ENCODE assay signal across 13 cellular contexts in the genomic region with DNA sequence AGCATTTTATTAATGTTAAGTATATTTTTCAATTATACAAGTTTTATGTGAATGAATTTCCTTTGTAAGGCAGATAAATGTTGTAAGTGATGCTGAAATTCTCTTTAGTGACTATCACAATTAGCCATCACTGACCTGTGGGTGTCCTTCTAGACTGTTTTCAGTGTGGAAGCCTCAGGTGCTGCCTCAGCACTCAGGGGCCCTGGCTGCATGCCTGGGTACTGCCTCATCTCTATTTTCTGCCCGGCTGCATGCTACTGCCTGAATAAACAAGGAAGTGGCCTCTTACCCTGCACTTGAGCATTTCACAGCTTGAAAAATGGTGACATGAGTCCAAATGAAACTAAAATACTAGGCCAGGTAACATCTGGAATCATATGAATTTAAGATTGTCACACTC.
DNase-seq lines count a peak whose midpoint lies in the region; ATAC-seq and TF ChIP-seq lines count a peak whose summit lies in the region.
"Had no signal": no experiment of that assay in that cellular context is flagged by ENCODE, and none has a peak within 500 bp of the region (broad histone marks: within the 10 kb centered on the region; RNA-seq: fewer than 3 reads in every experiment).

No MANE protein-coding gene starts in this region.

- no peak overlapping the region for H3K27ac Mint-ChIP-seq in GM23338
- H3K27ac Mint-ChIP-seq in endodermal cell: no peak overlapping the region
- H3K27ac Mint-ChIP-seq: activated CD8-positive, alpha-beta T cell treated with anti-CD3 and anti-CD28 coated beads for 36 hours had no signal

- H2AFZ ChIP-seq in GM23338: no peak overlapping the region

- H4K20me1 ChIP-seq in GM23338 (replicated peaks; ENCODE audit: insufficient read depth): no peaks in the 10 kb centered on the region

- no peak for DNase-seq in GM23338 (ENCODE audit: low spot score)
- peak; percentile 68 for DNase-seq in NCI-H2107 treated with DMSO at 0.1 percent for 48 hours (lab: John Stamatoyannopoulos, UW; ENCODE audit: unreplicated experiment)
- DNase-seq in endodermal cell: peak; percentile 80
- DNase-seq in mucosa of gallbladder (ENCODE audit: low spot score): peak; percentile 46
- no peak for DNase-seq in GM03348 (ENCODE audit: low spot score)
- DNase-seq in SKM-1 (lab: John Stamatoyannopoulos, UW; ENCODE audit: unreplicated experiment): no peak
- no peak for DNase-seq in activated CD4-positive, CD25-positive, alpha-beta regulatory T cell treated with anti-CD3 and anti-CD28 coated beads, Interleukin-2, amount 50 U/mL, for 72 hours
- DNase-seq: activated CD8-positive, alpha-beta T cell treated with anti-CD3 and anti-CD28 coated beads for 36 hours; BE2C; NCI-H2171 treated with DMSO at 0.1 percent for 48 hours had no signal

- H3K27ac ChIP-seq in GM23338 (ENCODE audit: low read depth): no peak overlapping the region
- H3K27ac ChIP-seq in endodermal cell (ENCODE audit: low read depth, low read length): no peak overlapping the region
- H3K27ac ChIP-seq: heart right ventricle, SK-N-MC had no signal

- H3K4me1 ChIP-seq in GM23338 (ENCODE audit: insufficient read depth): no peaks in the 10 kb centered on the region
- no peaks in the 10 kb centered on the region for H3K4me1 ChIP-seq in endodermal cell (ENCODE audit: control insufficient read depth, insufficient read depth, low read length)
- H3K4me1 ChIP-seq: BE2C had no signal

- H3K9me3 ChIP-seq in endodermal cell (ENCODE audit: control insufficient read depth, low read length): no peaks in the 10 kb centered on the region
- H3K9me3 ChIP-seq: BE2C had no signal

- no peaks in the 10 kb centered on the region for H3K4me1 Mint-ChIP-seq in GM23338
- H3K4me1 Mint-ChIP-seq in endodermal cell: no peaks in the 10 kb centered on the region

- ATAC-seq in GM23338: peak; percentile 45; the same call in 2 of the 3 replicates
- ATAC-seq in GM21360 (IDR thresholded peaks at IDR 0.05; ENCODE audit: unreplicated experiment): no peak
- ATAC-seq: activated CD8-positive, alpha-beta T cell treated with anti-CD3 and anti-CD28 coated beads for 36 hours had no signal

- H3K36me3 Mint-ChIP-seq in GM23338 (ENCODE audit: low read depth) (peaks cover 38% of the 10 kb centered on the region), endodermal cell (ENCODE audit: low read depth) (no peaks in the 10 kb centered on the region)

- H3K4me3 ChIP-seq in GM23338: no peak overlapping the region
- no peak overlapping the region for H3K4me3 ChIP-seq in endodermal cell (ENCODE audit: low read length)
- H3K4me3 ChIP-seq: heart right ventricle, SK-N-MC had no signal

- H3F3A ChIP-seq in GM23338 (replicated peaks; ENCODE audit: low read depth): no peaks in the 10 kb centered on the region

- no peaks in the 10 kb centered on the region for H3K79me2 ChIP-seq in GM23338 (replicated peaks; ENCODE audit: insufficient read depth)

- H3K9me2 ChIP-seq in GM23338 (ENCODE audit: insufficient read depth): no peaks in the 10 kb centered on the region

- H3K27me3 Mint-ChIP-seq in GM23338 (ENCODE audit: insufficient read depth, low read depth, poor library complexity) (peaks cover 4% of the 10 kb centered on the region), endodermal cell (ENCODE audit: insufficient read depth) (no peaks in the 10 kb centered on the region)
- H3K27me3 Mint-ChIP-seq: activated CD8-positive, alpha-beta T cell treated with anti-CD3 and anti-CD28 coated beads for 36 hours had no signal

- no peak overlapping the region for H3K4me2 ChIP-seq in GM23338

- H3K4me3 Mint-ChIP-seq in GM23338: no peak overlapping the region
- no peak overlapping the region for H3K4me3 Mint-ChIP-seq in endodermal cell
- H3K4me3 Mint-ChIP-seq: activated CD8-positive, alpha-beta T cell treated with anti-CD3 and anti-CD28 coated beads for 36 hours had no signal

- H3K9me3 Mint-ChIP-seq in GM23338 (peaks cover 94% of the 10 kb centered on the region), endodermal cell (no peaks in the 10 kb centered on the region)
- H3K9me3 Mint-ChIP-seq: activated CD8-positive, alpha-beta T cell treated with anti-CD3 and anti-CD28 coated beads for 36 hours had no signal

- 65% methylated on average over 1 of the region's 1 CpG; no CpG with 5 or more reads in 1 of the 2 experiments for WGBS in endodermal cell (ENCODE audit: insufficient coverage in 1 of 2, insufficient read length in 1 of 2), 2 experiments

- H3K27me3 ChIP-seq in GM23338 (ENCODE audit: insufficient read depth) (no peaks in the 10 kb centered on the region), endodermal cell (ENCODE audit: control insufficient read depth, insufficient read depth, low read length, poor library complexity, severe bottlenecking) (no peaks in the 10 kb centered on the region)
- H3K27me3 ChIP-seq: BE2C, heart right ventricle had no signal

- H3K9ac ChIP-seq in endodermal cell (ENCODE audit: extremely low read depth, low read length, poor library complexity, severe bottlenecking): no peak overlapping the region

- H3K36me3 ChIP-seq in GM23338 (ENCODE audit: insufficient read depth): no peaks in the 10 kb centered on the region
- no peaks in the 10 kb centered on the region for H3K36me3 ChIP-seq in endodermal cell (ENCODE audit: control insufficient read depth, insufficient read depth, low read length)
- H3K36me3 ChIP-seq: BE2C, heart right ventricle had no signal

- no peak for TF ChIP-seq CTCF in GM23338 (conservative IDR thresholded peaks at IDR 0.05; ENCODE audit: low read depth in 2 of 2)
- peak; percentile 67 for TF ChIP-seq CTCF in endodermal cell (conservative IDR thresholded peaks at IDR 0.05)

TF ChIP-seq in GM23338, 12 proteins besides CTCF, POLR2A, EP300 and RAD21 (continues in another document):
- TF ChIP-seq ZNF114 (CRISPR knock-in tag; IDR thresholded peaks at IDR 0.05) (no peak), CREB1 (CRISPR knock-in tag; IDR thresholded peaks at IDR 0.05; ENCODE audit: low read depth) (no peak), JUNB (IDR thresholded peaks at IDR 0.05; ENCODE audit: unreplicated experiment) (no peak), ZNF331 (CRISPR knock-in tag; IDR thresholded peaks at IDR 0.05; ENCODE audit: low read depth) (no peak), EZH2phosphoT487 (IDR thresholded peaks at IDR 0.05; ENCODE audit: unreplicated experiment) (no peak), POLR2AphosphoS5 (IDR thresholded peaks at IDR 0.05; ENCODE audit: low read depth) (no peak), EZH2 (IDR thresholded peaks at IDR 0.05; ENCODE audit: low read depth, unreplicated experiment) (no peak), NANOG (IDR thresholded peaks at IDR 0.05; ENCODE audit: borderline replicate concordance) (no peak)
- TF ChIP-seq, protein P1, sequence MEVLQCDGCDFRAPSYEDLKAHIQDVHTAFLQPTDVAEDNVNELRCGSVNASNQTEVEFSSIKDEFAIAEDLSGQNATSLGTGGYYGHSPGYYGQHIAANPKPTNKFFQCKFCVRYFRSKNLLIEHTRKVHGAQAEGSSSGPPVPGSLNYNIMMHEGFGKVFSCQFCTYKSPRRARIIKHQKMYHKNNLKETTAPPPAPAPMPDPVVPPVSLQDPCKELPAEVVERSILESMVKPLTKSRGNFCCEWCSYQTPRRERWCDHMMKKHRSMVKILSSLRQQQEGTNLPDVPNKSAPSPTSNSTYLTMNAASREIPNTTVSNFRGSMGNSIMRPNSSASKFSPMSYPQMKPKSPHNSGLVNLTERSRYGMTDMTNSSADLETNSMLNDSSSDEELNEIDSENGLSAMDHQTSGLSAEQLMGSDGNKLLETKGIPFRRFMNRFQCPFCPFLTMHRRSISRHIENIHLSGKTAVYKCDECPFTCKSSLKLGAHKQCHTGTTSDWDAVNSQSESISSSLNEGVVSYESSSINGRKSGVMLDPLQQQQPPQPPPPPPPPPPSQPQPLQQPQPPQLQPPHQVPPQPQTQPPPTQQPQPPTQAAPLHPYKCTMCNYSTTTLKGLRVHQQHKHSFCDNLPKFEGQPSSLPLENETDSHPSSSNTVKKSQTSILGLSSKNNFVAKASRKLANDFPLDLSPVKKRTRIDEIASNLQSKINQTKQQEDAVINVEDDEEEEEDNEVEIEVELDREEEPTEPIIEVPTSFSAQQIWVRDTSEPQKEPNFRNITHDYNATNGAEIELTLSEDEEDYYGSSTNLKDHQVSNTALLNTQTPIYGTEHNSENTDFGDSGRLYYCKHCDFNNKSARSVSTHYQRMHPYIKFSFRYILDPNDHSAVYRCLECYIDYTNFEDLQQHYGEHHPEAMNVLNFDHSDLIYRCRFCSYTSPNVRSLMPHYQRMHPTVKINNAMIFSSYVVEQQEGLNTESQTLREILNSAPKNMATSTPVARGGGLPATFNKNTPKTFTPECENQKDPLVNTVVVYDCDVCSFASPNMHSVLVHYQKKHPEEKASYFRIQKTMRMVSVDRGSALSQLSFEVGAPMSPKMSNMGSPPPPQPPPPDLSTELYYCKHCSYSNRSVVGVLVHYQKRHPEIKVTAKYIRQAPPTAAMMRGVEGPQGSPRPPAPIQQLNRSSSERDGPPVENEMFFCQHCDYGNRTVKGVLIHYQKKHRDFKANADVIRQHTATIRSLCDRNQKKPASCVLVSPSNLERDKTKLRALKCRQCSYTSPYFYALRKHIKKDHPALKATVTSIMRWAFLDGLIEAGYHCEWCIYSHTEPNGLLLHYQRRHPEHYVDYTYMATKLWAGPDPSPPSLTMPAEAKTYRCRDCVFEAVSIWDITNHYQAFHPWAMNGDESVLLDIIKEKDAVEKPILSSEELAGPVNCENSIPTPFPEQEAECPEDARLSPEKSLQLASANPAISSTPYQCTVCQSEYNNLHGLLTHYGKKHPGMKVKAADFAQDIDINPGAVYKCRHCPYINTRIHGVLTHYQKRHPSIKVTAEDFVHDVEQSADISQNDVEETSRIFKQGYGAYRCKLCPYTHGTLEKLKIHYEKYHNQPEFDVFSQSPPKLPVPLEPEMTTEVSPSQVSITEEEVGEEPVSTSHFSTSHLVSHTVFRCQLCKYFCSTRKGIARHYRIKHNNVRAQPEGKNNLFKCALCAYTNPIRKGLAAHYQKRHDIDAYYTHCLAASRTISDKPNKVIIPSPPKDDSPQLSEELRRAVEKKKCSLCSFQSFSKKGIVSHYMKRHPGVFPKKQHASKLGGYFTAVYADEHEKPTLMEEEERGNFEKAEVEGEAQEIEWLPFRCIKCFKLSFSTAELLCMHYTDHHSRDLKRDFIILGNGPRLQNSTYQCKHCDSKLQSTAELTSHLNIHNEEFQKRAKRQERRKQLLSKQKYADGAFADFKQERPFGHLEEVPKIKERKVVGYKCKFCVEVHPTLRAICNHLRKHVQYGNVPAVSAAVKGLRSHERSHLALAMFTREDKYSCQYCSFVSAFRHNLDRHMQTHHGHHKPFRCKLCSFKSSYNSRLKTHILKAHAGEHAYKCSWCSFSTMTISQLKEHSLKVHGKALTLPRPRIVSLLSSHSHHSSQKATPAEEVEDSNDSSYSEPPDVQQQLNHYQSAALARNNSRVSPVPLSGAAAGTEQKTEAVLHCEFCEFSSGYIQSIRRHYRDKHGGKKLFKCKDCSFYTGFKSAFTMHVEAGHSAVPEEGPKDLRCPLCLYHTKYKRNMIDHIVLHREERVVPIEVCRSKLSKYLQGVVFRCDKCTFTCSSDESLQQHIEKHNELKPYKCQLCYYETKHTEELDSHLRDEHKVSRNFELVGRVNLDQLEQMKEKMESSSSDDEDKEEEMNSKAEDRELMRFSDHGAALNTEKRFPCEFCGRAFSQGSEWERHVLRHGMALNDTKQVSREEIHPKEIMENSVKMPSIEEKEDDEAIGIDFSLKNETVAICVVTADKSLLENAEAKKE (CRISPR knock-in tag; IDR thresholded peaks at IDR 0.05): no peak

Comparison
In these comparisons a context has a peak if more than half of its experiments do, and no peak if none do; other contexts are left out.
1. DNase-seq: peak in NCI-H2107 treated with DMSO at 0.1 percent for 48 hours (single experiment), endodermal cell (single experiment) and mucosa of gallbladder (single experiment); none in GM23338 (single experiment), GM03348 (single experiment), SKM-1 (single experiment) and activated CD4-positive, CD25-positive, alpha-beta regulatory T cell treated with anti-CD3 and anti-CD28 coated beads, Interleukin-2, amount 50 U/mL, for 72 hours (single experiment).